In genomic region chr6:132287101-132287500, GRCh38 we compare ENCODE assay signal across 1 cellular context.
TF ChIP-seq lines count a peak whose summit lies in the region.

No MANE protein-coding gene starts in this region.

TF ChIP-seq in SK-N-SH treated with all-trans-retinoic acid at 6 μM for 48 hours, 23 proteins besides CTCF, POLR2A, EP300 and RAD21 (continued from another document):
- TF ChIP-seq PATZ1 (CRISPR knock-in tag; IDR thresholded peaks at IDR 0.05; ENCODE audit: borderline replicate concordance): no peak
